8 cellular contexts compared by ENCODE assay signal in genomic region chr13:23889598-23890224, GRCh38. TPM values are rescaled to one million over a fixed set of nuclear protein-coding genes. Genes with fewer than 3 reads are reported as not detected.
DNase-seq lines count a peak whose midpoint lies in the region; ATAC-seq and TF ChIP-seq lines count a peak whose summit lies in the region.

No MANE protein-coding gene starts in this region.

- H3K36me3 ChIP-seq in left ventricle myocardium inferior (peaks cover 9% of the 10 kb centered on the region), SJSA1 (peaks cover 7% of the 10 kb centered on the region; the same call in 1 of the 2 replicates), fibroblast of lung (ENCODE audit: control insufficient read depth, insufficient read depth, low read length) (no peaks in the 10 kb centered on the region)

- H3K9me3 ChIP-seq in left ventricle myocardium inferior (replicated peaks) (no peaks in the 10 kb centered on the region), SJSA1 (replicated peaks) (no peaks in the 10 kb centered on the region), fibroblast of lung (ENCODE audit: control insufficient read depth, insufficient read depth, low read depth, low read length) (no peaks in the 10 kb centered on the region)

- peak overlapping the region; percentile 60 for H3K4me2 ChIP-seq in fibroblast of lung (ENCODE audit: extremely low read depth, insufficient read depth, low read length)

- no peak for TF ChIP-seq CTCF in left ventricle myocardium inferior (IDR thresholded peaks at IDR 0.05; ENCODE audit: borderline replicate concordance)
- no peak for TF ChIP-seq CTCF in fibroblast of lung (conservative IDR thresholded peaks at IDR 0.05 in 1 of 2, IDR thresholded peaks at IDR 0.05 in 1 of 2; ENCODE audit: low read depth in 1 of 2, low read length in 2 of 2)

- peak overlapping the region; percentile 2 for H2AFZ ChIP-seq in fibroblast of lung (ENCODE audit: low read length)

- no peak for ATAC-seq in left cardiac atrium
- peak; percentile 1 for ATAC-seq in HG02973 (IDR thresholded peaks at IDR 0.05; ENCODE audit: unreplicated experiment)
- no peak for ATAC-seq in left colon

- peaks cover 22% of the 10 kb centered on the region for H3K4me1 ChIP-seq in left ventricle myocardium inferior
- H3K4me1 ChIP-seq in SJSA1 (replicated peaks): no peaks in the 10 kb centered on the region
- H3K4me1 ChIP-seq in fibroblast of lung (ENCODE audit: control insufficient read depth, extremely low read depth, insufficient read depth, low read length): peaks cover 2% of the 10 kb centered on the region

- H3K9ac ChIP-seq in fibroblast of lung (ENCODE audit: insufficient read depth, low read length): peak overlapping the region; percentile 32

- no peaks in the 10 kb centered on the region for H4K20me1 ChIP-seq in fibroblast of lung (ENCODE audit: control insufficient read depth, extremely low read depth, insufficient read depth, low read length)

- H3K27ac ChIP-seq in left ventricle myocardium inferior (replicated peaks) (peak overlapping the region; percentile 93), SJSA1 (no peak overlapping the region), fibroblast of lung (ENCODE audit: insufficient read depth, low read length) (peak overlapping the region; percentile 85)

- peaks cover 18% of the 10 kb centered on the region for H3K79me2 ChIP-seq in fibroblast of lung (ENCODE audit: control insufficient read depth, insufficient read depth, low read length)

- H3K27me3 ChIP-seq in left ventricle myocardium inferior (ENCODE audit: low read depth): no peaks in the 10 kb centered on the region
- H3K27me3 ChIP-seq in SJSA1 (replicated peaks): no peaks in the 10 kb centered on the region
- no peaks in the 10 kb centered on the region for H3K27me3 ChIP-seq in fibroblast of lung (ENCODE audit: control insufficient read depth, insufficient read depth, low read length)

- H3K4me3 ChIP-seq in left ventricle myocardium inferior (peak overlapping the region; percentile 98), SJSA1 (peak overlapping the region; percentile 79), fibroblast of lung (replicated peaks in 1 of 4; ENCODE audit: control extremely low read depth in 1 of 4, insufficient read depth in 1 of 4, low read depth in 3 of 4, low read length in 4 of 4) (peak overlapping the region; percentile 81 to 97 (median 91))

- intact Hi-C loops in left ventricle myocardium inferior (cut with micrococcal nuclease): no loop called here
- intact Hi-C loops in left cardiac atrium (cut with DNase I): loop anchor here in 1 of 2 donors (5.0 kb wide), 2 partner anchors 422 to 433 kb away; no protein-coding TSS in a partner anchor
- intact Hi-C loops in left colon (cut with DNase I, micrococcal nuclease): loop anchor here in 1 of 2 donors (5.0 kb wide), 1 partner anchor 433 kb away; no protein-coding TSS in a partner anchor

- DNase-seq in left ventricle myocardium inferior (no peak), left cardiac atrium (no peak), SJSA1 (ENCODE audit: low read depth in 1 of 2, low spot score in 2 of 2) (no peak), fibroblast of lung (ENCODE audit: low read depth in 2 of 2) (peak in 1 of 2 donors; percentile 20), retina (peak; percentile 23), activated gamma-delta T cell (lab: John Stamatoyannopoulos, UW) (no peak), left colon (no peak)

RNA-seq across cellular contexts. Expression of gene MIPEP, which starts 0.5 kb away (rescaled TPM):
- 49.7 TPM for total RNA-seq in left ventricle myocardium inferior
- 10 to 100 TPM; 46.0 to 64.6 TPM for total RNA-seq in left cardiac atrium
- 6.1 and 7.1 TPM in 2 replicates for total RNA-seq in SJSA1 (2014; rRNA removed; shearing (Covaris generic))
- total RNA-seq in fibroblast of lung: 71.1 and 92.5 TPM in 2 replicates
- 71.1 and 90.0 TPM in 2 replicates for polyA plus RNA-seq in fibroblast of lung
- polyA plus RNA-seq in fibroblast of lung (2012): 83.8 and 96.4 TPM in 2 replicates
- polyA minus RNA-seq in fibroblast of lung (ENCODE audit: low replicate concordance): 19.4 and 33.1 TPM in 2 replicates
- total RNA-seq in left colon: 10 to 100 TPM; 24.2 to 30.4 TPM

RNA-seq across cellular contexts. Expression of gene C1QTNF9B, which starts 7.6 kb away (rescaled TPM):
- 2.1 TPM for total RNA-seq in left ventricle myocardium inferior
- total RNA-seq in left cardiac atrium: 1 to 10 TPM in 1 of 2 donors, not detected in 1; 1.3 TPM
- 0.08 TPM in 1 of 2 replicates, not detected in the other for total RNA-seq in SJSA1 (2014; rRNA removed; shearing (Covaris generic))
- total RNA-seq in fibroblast of lung: 0.51 and 0.83 TPM in 2 replicates
- polyA plus RNA-seq in fibroblast of lung: 0.96 and 1.1 TPM in 2 replicates
- 0.83 and 0.91 TPM in 2 replicates for polyA plus RNA-seq in fibroblast of lung (2012)
- not detected in 2 replicates for polyA minus RNA-seq in fibroblast of lung (ENCODE audit: low replicate concordance)
- total RNA-seq in left colon: not detected
